Comparison of ENCODE assay signal across 8 cellular contexts in the genomic region with DNA sequence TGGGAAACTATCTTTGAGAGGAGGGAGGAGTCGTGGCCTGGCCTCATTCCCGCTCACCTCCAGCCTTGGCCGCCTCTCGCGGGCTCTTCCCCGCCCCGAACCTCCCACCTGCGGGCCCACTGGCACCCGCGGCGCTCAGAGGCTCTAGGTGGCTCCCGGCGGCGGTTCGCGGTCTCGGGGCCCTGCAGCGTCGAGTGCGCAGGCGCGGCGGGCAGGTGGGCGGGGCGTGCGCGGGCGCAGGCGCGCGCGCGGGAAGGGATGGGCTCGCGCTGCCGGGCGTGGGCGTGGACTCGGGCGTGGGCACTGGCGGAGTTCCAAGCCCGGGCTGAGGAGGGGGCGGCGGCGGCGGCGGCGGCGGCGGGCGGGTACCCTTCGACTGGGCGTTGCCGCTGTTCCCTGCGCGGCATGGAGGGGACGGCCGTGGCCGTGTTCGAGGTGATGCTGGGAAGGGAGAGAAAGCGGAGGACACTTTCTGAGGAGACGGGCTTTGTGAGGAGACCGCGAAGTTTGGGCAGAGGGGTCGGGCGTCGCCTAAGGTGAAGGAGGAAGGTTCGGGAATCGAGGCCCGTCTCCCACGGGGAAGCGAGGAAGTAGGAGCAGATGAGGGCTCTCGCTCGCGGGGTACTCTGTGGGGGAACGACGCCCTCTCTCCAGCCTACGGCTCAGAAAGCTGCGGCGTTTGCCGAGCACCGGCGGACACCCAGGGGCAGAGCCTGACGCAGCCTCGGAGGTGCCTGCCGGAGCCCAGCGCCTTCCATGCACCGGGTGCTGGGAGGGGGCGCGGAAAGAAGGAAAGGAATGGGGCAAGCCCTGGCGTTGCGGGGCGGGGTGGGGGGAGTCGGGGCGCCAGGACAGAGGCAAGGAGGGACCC. TPM values are rescaled to one million over a fixed set of nuclear protein-coding genes. Genes with fewer than 3 reads are reported as not detected.
DNase-seq lines count a peak whose midpoint lies in the region; ATAC-seq and TF ChIP-seq lines count a peak whose summit lies in the region.

No MANE protein-coding gene starts in this region.

- POLR2A ChIA-PET in CD8-positive, alpha-beta T cell (lab: Charles Lee): no interaction called here

- ATAC-seq in CD8-positive, alpha-beta T cell: peak; percentile 87
- peak; percentile 76 for ATAC-seq in GM19468 (IDR thresholded peaks at IDR 0.05; ENCODE audit: extremely low read depth, unreplicated experiment)

- no peaks in the 10 kb centered on the region for H3K36me3 Mint-ChIP-seq in CD8-positive, alpha-beta T cell

- peak overlapping the region; percentile 95 for H3K9ac ChIP-seq in endocrine pancreas (ENCODE audit: control insufficient read depth, insufficient read depth, low read length)

- WGBS in mesodermal cell (ENCODE audit: insufficient coverage in 2 of 2), 2 experiments: 1 to 2% methylated on average over 61 to 71 of the region's 95 CpGs

- H3K27me3 Mint-ChIP-seq in CD8-positive, alpha-beta T cell (ENCODE audit: low read depth): no peaks in the 10 kb centered on the region

- peaks cover 2% of the 10 kb centered on the region for H3K9me3 Mint-ChIP-seq in CD8-positive, alpha-beta T cell

- intact Hi-C loops in CD8-positive, alpha-beta T cell (cut with DNase I, micrococcal nuclease): loop anchor here (2.0 to 10.0 kb wide), 5 partner anchors 68 to 214 kb away; a partner anchor contains a TSS

- H3K36me3 ChIP-seq in CD8-positive, alpha-beta T cell (ENCODE audit: insufficient read depth, low read length): no peaks in the 10 kb centered on the region
- H3K36me3 ChIP-seq in endocrine pancreas (ENCODE audit: control insufficient read depth, insufficient read depth, low read length) (no peaks in the 10 kb centered on the region), mesodermal cell (ENCODE audit: control insufficient read depth, insufficient read depth, low read length) (no peaks in the 10 kb centered on the region)

- no peaks in the 10 kb centered on the region for H3K27me3 ChIP-seq in CD8-positive, alpha-beta T cell (ENCODE audit: insufficient read depth, low read length)
- no peaks in the 10 kb centered on the region for H3K27me3 ChIP-seq in endocrine pancreas (ENCODE audit: control insufficient read depth, insufficient read depth, low read length)

- CTCF ChIA-PET in CD8-positive, alpha-beta T cell (lab: Charles Lee): no interaction called here

- DNase-seq in CD8-positive, alpha-beta T cell: peak; percentile 76 to 92 (median 87)
- DNase-seq in HT1080 (ENCODE audit: low read depth): peak; percentile 63
- peak; percentile 47 to 84 for DNase-seq in NOMO-1 (lab: John Stamatoyannopoulos, UW; ENCODE audit: unreplicated experiment in 2 of 2)
- DNase-seq in activated CD8-positive, alpha-beta memory T cell treated with anti-CD3 and anti-CD28 coated beads, Interleukin-2, amount 50 U/mL, for 1 hour (ENCODE audit: extremely low read depth): peak; percentile 61
- DNase-seq in stimulated activated CD8-positive, alpha-beta memory T cell treated with anti-CD3 and anti-CD28 coated beads, Interleukin-15, amount 100 ng/mL, for 4 hours (ENCODE audit: low read depth in 2 of 2): peak; percentile 75 to 81

- peaks cover 5% of the 10 kb centered on the region for H3K4me1 ChIP-seq in CD8-positive, alpha-beta T cell (ENCODE audit: insufficient read depth, low read length)
- H3K4me1 ChIP-seq in endocrine pancreas (ENCODE audit: control insufficient read depth, insufficient read depth, low read length) (peaks cover 10% of the 10 kb centered on the region), mesodermal cell (ENCODE audit: control insufficient read depth, insufficient read depth, low read length, poor library complexity, severe bottlenecking) (no peaks in the 10 kb centered on the region)

- H3K9me3 ChIP-seq in CD8-positive, alpha-beta T cell (ENCODE audit: low read length): no peaks in the 10 kb centered on the region
- no peaks in the 10 kb centered on the region for H3K9me3 ChIP-seq in endocrine pancreas (ENCODE audit: control insufficient read depth, low read length)
- no peaks in the 10 kb centered on the region for H3K9me3 ChIP-seq in mesodermal cell (ENCODE audit: control insufficient read depth, low read length)

- peak overlapping the region; percentile 49 for H3K27ac ChIP-seq in CD8-positive, alpha-beta T cell (ENCODE audit: low read depth, low read length)
- peak overlapping the region; percentile 36 for H3K27ac ChIP-seq in mesodermal cell (ENCODE audit: low read depth, low read length, severe bottlenecking)

- peak overlapping the region; percentile 90 for H3K4me3 Mint-ChIP-seq in CD8-positive, alpha-beta T cell

- peaks cover 3% of the 10 kb centered on the region for H3K4me1 Mint-ChIP-seq in CD8-positive, alpha-beta T cell (ENCODE audit: low read depth)

- peak overlapping the region; percentile 75 for H3K27ac Mint-ChIP-seq in CD8-positive, alpha-beta T cell

- no peak for TF ChIP-seq CTCF in CD8-positive, alpha-beta T cell (IDR thresholded peaks at IDR 0.05)

- peak overlapping the region; percentile 81 for H3K4me3 ChIP-seq in CD8-positive, alpha-beta T cell (ENCODE audit: low read depth, low read length)
- H3K4me3 ChIP-seq in endocrine pancreas (ENCODE audit: control insufficient read depth, insufficient read depth, low read length): no peak overlapping the region
- H3K4me3 ChIP-seq in mesodermal cell (ENCODE audit: extremely low read depth, insufficient read depth, low read length, poor library complexity, severe bottlenecking): peak overlapping the region; percentile 78

RNA-seq across cellular contexts. Expression of a gene that starts 15.7 kb away (rescaled TPM):
- total RNA-seq in CD8-positive, alpha-beta T cell: not detected
- 79.1 and 122 TPM in 2 replicates for total RNA-seq in HT1080 (2014; rRNA removed; shearing (Covaris generic))
- polyA plus RNA-seq in HT1080 (2015; cell fraction: cytosol; rRNA removed): 19.1 and 36.3 TPM in 2 replicates
- 194 and 221 TPM in 2 replicates for polyA plus RNA-seq in HT1080 (2015; cell fraction: nucleus; rRNA removed)
- 24.9 TPM for polyA plus RNA-seq in mesodermal cell (2013, experiment 1 of 2)
- polyA plus RNA-seq in mesodermal cell (2013, experiment 2 of 2): 33.4 TPM

Comparison
In these comparisons a context has a peak if more than half of its experiments do, and no peak if none do; other contexts are left out.
1. RNA of a gene that starts 15.7 kb away (total RNA-seq): 79.1 to 122 TPM in HT1080; not detected in CD8-positive, alpha-beta T cell; every median in the first group is over 10 times any median in the second.
2. Peak in every context shown above with its lines, with median percentiles within 50 percentile points of each other: DNase-seq.